ENCODE assay signal across 19 cellular contexts in genomic region chr10:66927271-66927950, GRCh38. TPM values are rescaled to one million over a fixed set of nuclear protein-coding genes. Genes with fewer than 3 reads are reported as not detected.
DNase-seq lines count a peak whose midpoint lies in the region; ATAC-seq, FAIRE-seq and TF ChIP-seq lines count a peak whose summit lies in the region.
"Had no signal": no experiment of that assay in that cellular context is flagged by ENCODE, and none has a peak within 500 bp of the region (broad histone marks: within the 10 kb centered on the region; RNA-seq: fewer than 3 reads in every experiment).

No MANE protein-coding gene starts in this region.

- peaks cover 11% of the 10 kb centered on the region for H3K27me3 Mint-ChIP-seq in neural progenitor cell (ENCODE audit: insufficient read depth, low read depth)

- no peaks in the 10 kb centered on the region for H3K9me3 ChIP-seq in left ventricle myocardium inferior (replicated peaks)
- H3K9me3 ChIP-seq in neural progenitor cell (ENCODE audit: low read depth), result no peaks in the 10 kb centered on the region

- ATAC-seq in left ventricle myocardium superior, result no peak
- no peak for ATAC-seq in GM21723 (IDR thresholded peaks at IDR 0.05; ENCODE audit: unreplicated experiment)
- ATAC-seq in HG03565 (IDR thresholded peaks at IDR 0.05; ENCODE audit: unreplicated experiment), result no peak
- ATAC-seq: K562; Right ventricle myocardium inferior; stimulated activated naive B cell treated with anti-CD40 and anti-IgM and Interleukin-4, amounts not matched to agents 10 μg/mL and 1 μg/mL and 100 μg/mL, for 72 hours had no signal

- intact Hi-C loops in left ventricle myocardium inferior (cut with micrococcal nuclease), result no loop called here
- intact Hi-C loops in left ventricle myocardium superior (cut with micrococcal nuclease), result no loop called here

- H3K79me2 ChIP-seq in neural progenitor cell (ENCODE audit: low read depth), result no peaks in the 10 kb centered on the region
- H3K79me2 ChIP-seq: parathyroid adenoma had no signal

- no peaks in the 10 kb centered on the region for H4K20me1 ChIP-seq in neural progenitor cell (ENCODE audit: low read depth)

- TF ChIP-seq CTCF in left ventricle myocardium inferior (IDR thresholded peaks at IDR 0.05; ENCODE audit: borderline replicate concordance) (no peak), neural progenitor cell (IDR thresholded peaks at IDR 0.05) (no peak)

- no peaks in the 10 kb centered on the region for H3F3A ChIP-seq in neural progenitor cell (ENCODE audit: low read depth)

- H3K27ac Mint-ChIP-seq in neural progenitor cell, result no peak overlapping the region
- H3K27ac Mint-ChIP-seq: activated B cell treated with CpG ODN at 0.5 μM for 24 hours; activated T-helper 1 cell treated with anti-CD3 and anti-CD28 coated beads, Interleukin-12 subunit alpha, Interleukin-12 subunit beta, Interleukin-2, Interleukin-4 antibody, amounts not matched to agents 30 ng/mL and 10 ng/mL and 1 ng/mL, durations not matched to agents 14 hours and 24 hours and 36 hours; stimulated activated naive B cell treated with anti-CD40 and anti-IgM and Interleukin-4, amounts not matched to agents 10 μg/mL and 1 μg/mL and 100 μg/mL, for 72 hours had no signal

- H3K27ac ChIP-seq in left ventricle myocardium inferior (replicated peaks) (no peak overlapping the region), neural progenitor cell (no peak overlapping the region)
- H3K27ac ChIP-seq: parathyroid adenoma had no signal

- H3K9me3 Mint-ChIP-seq in neural progenitor cell, result no peaks in the 10 kb centered on the region
- H3K9me3 Mint-ChIP-seq: activated B cell treated with CpG ODN at 0.5 μM for 24 hours; activated T-helper 1 cell treated with anti-CD3 and anti-CD28 coated beads, Interleukin-12 subunit alpha, Interleukin-12 subunit beta, Interleukin-2, Interleukin-4 antibody, amounts not matched to agents 30 ng/mL and 10 ng/mL and 1 ng/mL, durations not matched to agents 14 hours and 24 hours and 36 hours; CD14-positive monocyte; stimulated activated naive B cell treated with anti-CD40 and anti-IgM and Interleukin-4, amounts not matched to agents 10 μg/mL and 1 μg/mL and 100 μg/mL, for 72 hours had no signal

- no peak overlapping the region for H2AFZ ChIP-seq in neural progenitor cell (replicated peaks)
- H2AFZ ChIP-seq: parathyroid adenoma had no signal

- peak overlapping the region; percentile 41 for H3K4me3 ChIP-seq in left ventricle myocardium inferior
- H3K4me3 ChIP-seq in neural progenitor cell, result peak overlapping the region; percentile 35
- H3K4me3 ChIP-seq: K562 had no signal

- H3K4me1 ChIP-seq in left ventricle myocardium inferior (peaks cover 21% of the 10 kb centered on the region), neural progenitor cell (peaks cover 14% of the 10 kb centered on the region)
- H3K4me1 ChIP-seq: parathyroid adenoma had no signal

- H3K9ac ChIP-seq in neural progenitor cell, result no peak overlapping the region
- H3K9ac ChIP-seq: parathyroid adenoma had no signal

- TF ChIP-seq POLR2A in GM12891 (IDR thresholded peaks at IDR 0.05; ENCODE audit: low read depth, low read length), result no peak

- H3K36me3 ChIP-seq in left ventricle myocardium inferior (no peaks in the 10 kb centered on the region), neural progenitor cell (no peaks in the 10 kb centered on the region)

- peak overlapping the region; percentile 83 for H3K4me3 Mint-ChIP-seq in neural progenitor cell
- H3K4me3 Mint-ChIP-seq: activated B cell treated with CpG ODN at 0.5 μM for 24 hours; activated T-helper 1 cell treated with anti-CD3 and anti-CD28 coated beads, Interleukin-12 subunit alpha, Interleukin-12 subunit beta, Interleukin-2, Interleukin-4 antibody, amounts not matched to agents 30 ng/mL and 10 ng/mL and 1 ng/mL, durations not matched to agents 14 hours and 24 hours and 36 hours; stimulated activated naive B cell treated with anti-CD40 and anti-IgM and Interleukin-4, amounts not matched to agents 10 μg/mL and 1 μg/mL and 100 μg/mL, for 72 hours had no signal

- H3K27me3 ChIP-seq in left ventricle myocardium inferior (ENCODE audit: low read depth) (peaks cover 50% of the 10 kb centered on the region), neural progenitor cell (peaks cover 28% of the 10 kb centered on the region)

- no peak for FAIRE-seq in GM12891 (lab: Jason Lieb, UNC)
- FAIRE-seq: A204.1, K562 had no signal

- no peaks in the 10 kb centered on the region for H3K36me3 Mint-ChIP-seq in neural progenitor cell
- H3K36me3 Mint-ChIP-seq: CD14-positive monocyte; stimulated activated naive B cell treated with anti-CD40 and anti-IgM and Interleukin-4, amounts not matched to agents 10 μg/mL and 1 μg/mL and 100 μg/mL, for 72 hours had no signal

- H3K4me1 Mint-ChIP-seq in neural progenitor cell, result peaks cover 42% of the 10 kb centered on the region
- H3K4me1 Mint-ChIP-seq: CD14-positive monocyte had no signal

- DNase-seq in left ventricle myocardium inferior (no peak), left ventricle myocardium superior (no peak), globus pallidus (ENCODE audit: low spot score) (peak; percentile 64), neural progenitor cell (ENCODE audit: low spot score) (no peak), GM12891 (ENCODE audit: insufficient read length, low spot score) (no peak), H4 (ENCODE audit: low spot score) (no peak)
- DNase-seq: activated B cell treated with CpG ODN at 0.5 μM for 24 hours; foreskin melanocyte; NCI-H1105 treated with DMSO at 0.1 percent for 48 hours; stimulated activated CD4-positive, alpha-beta T cell treated with anti-CD3 and anti-CD28 coated beads, Interleukin-12 subunit alpha, Interleukin-12 subunit beta, amount 100 ng/mL, for 4 hours; stimulated activated naive B cell treated with anti-CD40 and anti-IgM and Interleukin-4, amounts not matched to agents 10 μg/mL and 1 μg/mL and 100 μg/mL, for 72 hours had no signal

- peak overlapping the region; percentile 77 for H3K4me2 ChIP-seq in neural progenitor cell

TF ChIP-seq in GM12891, 5 proteins besides CTCF, POLR2A, EP300 and RAD21:
- TF ChIP-seq TAF1 (IDR thresholded peaks at IDR 0.05; ENCODE audit: low read depth, low read length), result no peak
- TF ChIP-seq SPI1 (IDR thresholded peaks at IDR 0.05; ENCODE audit: low read depth, low read length), result no peak

RNA-seq across cellular contexts. Expression of gene LRRTM3, which starts 1.6 kb away (rescaled TPM):
- not detected for total RNA-seq in left ventricle myocardium inferior
- not detected for total RNA-seq in left ventricle myocardium superior
- 0.03 TPM in 1 of 2 replicates, not detected in the other for total RNA-seq in neural progenitor cell (ENCODE audit: low replicate concordance)
- not detected for polyA plus RNA-seq in GM12891 (2012; ENCODE audit: low read depth, missing spikeins)
- not detected in 2 replicates for total RNA-seq in H4 (2014; rRNA removed; shearing (Covaris generic))
- total RNA-seq: activated B cell treated with CpG ODN at 0.5 μM for 24 hours; activated T-helper 1 cell treated with anti-CD3 and anti-CD28 coated beads, Interleukin-12 subunit alpha, Interleukin-12 subunit beta, Interleukin-2, Interleukin-4 antibody, amounts not matched to agents 30 ng/mL and 10 ng/mL and 1 ng/mL, durations not matched to agents 14 hours and 24 hours and 36 hours; K562; Right ventricle myocardium inferior had no signal
- polyA plus RNA-seq: CD14-positive monocyte, K562 had no signal
